ENCODE assay signal across 8 cellular contexts in genomic region chr4:140359571-140360427, GRCh38. TPM values are rescaled to one million over a fixed set of nuclear protein-coding genes. Genes with fewer than 3 reads are reported as not detected.
DNase-seq lines count a peak whose midpoint lies in the region; ATAC-seq and TF ChIP-seq lines count a peak whose summit lies in the region.

No MANE protein-coding gene starts in this region.

- H3K4me3 ChIP-seq in PC-3 (ENCODE audit: low read length) = no peak overlapping the region
- no peak overlapping the region for H3K4me3 ChIP-seq in fibroblast of lung (replicated peaks in 1 of 4; ENCODE audit: control extremely low read depth in 1 of 4, insufficient read depth in 1 of 4, low read depth in 3 of 4, low read length in 4 of 4)

- H3K36me3 Mint-ChIP-seq in activated T-cell treated with anti-CD3 and anti-CD28 coated beads, Interleukin-2, amount 50 U/mL, for 24 hours (ENCODE audit: low read depth) = no peaks in the 10 kb centered on the region
- H3K36me3 Mint-ChIP-seq in neural crest cell (ENCODE audit: low read depth) = no peaks in the 10 kb centered on the region

- H3K4me1 ChIP-seq in PC-3 (ENCODE audit: insufficient read depth, low read length) (no peaks in the 10 kb centered on the region), fibroblast of lung (ENCODE audit: control insufficient read depth, extremely low read depth, insufficient read depth, low read length) (no peaks in the 10 kb centered on the region)

- peak; percentile 80 for DNase-seq in EL
- peak; percentile 74 for DNase-seq in KG1 (lab: John Stamatoyannopoulos, UW)
- peak; percentile 86 for DNase-seq in PC-3
- peak; percentile 71 for DNase-seq in activated T-cell treated with anti-CD3 and anti-CD28 coated beads, Interleukin-2, amount 50 U/mL, for 24 hours
- peak; percentile 65 to 88 for DNase-seq in fibroblast of lung (ENCODE audit: low read depth in 2 of 2)
- DNase-seq in neural crest cell (ENCODE audit: low read depth, low spot score) = peak; percentile 85
- peak in 36 of 49 donors; percentile 10 to 81 (median 44) for DNase-seq in substantia nigra (lab: John Stamatoyannopoulos, UW)

- H3K27me3 ChIP-seq in PC-3 (ENCODE audit: low read length) (no peaks in the 10 kb centered on the region), fibroblast of lung (ENCODE audit: control insufficient read depth, insufficient read depth, low read length) (no peaks in the 10 kb centered on the region)

- no peaks in the 10 kb centered on the region for H3F3A ChIP-seq in PC-3 (ENCODE audit: low read length, unreplicated experiment)

- no peak overlapping the region for H3K4me2 ChIP-seq in PC-3 (ENCODE audit: low read length)
- no peak overlapping the region for H3K4me2 ChIP-seq in fibroblast of lung (ENCODE audit: extremely low read depth, insufficient read depth, low read length)

- no peaks in the 10 kb centered on the region for H3K9me3 Mint-ChIP-seq in activated T-cell treated with anti-CD3 and anti-CD28 coated beads, Interleukin-2, amount 50 U/mL, for 24 hours
- H3K9me3 Mint-ChIP-seq in neural crest cell = no peaks in the 10 kb centered on the region

- POLR2A ChIA-PET in PC-3 (lab: Charles Lee; ENCODE audit: unreplicated experiment) = no interaction called here

- H3K79me2 ChIP-seq in PC-3 (ENCODE audit: low read length) = no peaks in the 10 kb centered on the region
- H3K79me2 ChIP-seq in fibroblast of lung (ENCODE audit: control insufficient read depth, insufficient read depth, low read length) = no peaks in the 10 kb centered on the region

- no peaks in the 10 kb centered on the region; the same call in 1 of the 2 replicates for H3K36me3 ChIP-seq in PC-3 (ENCODE audit: low read depth, low read length)
- no peaks in the 10 kb centered on the region for H3K36me3 ChIP-seq in fibroblast of lung (ENCODE audit: control insufficient read depth, insufficient read depth, low read length)

- ATAC-seq in GM21786 (IDR thresholded peaks at IDR 0.05; ENCODE audit: unreplicated experiment) (peak; percentile 95), PC-3 (peak; percentile 95)

- CTCF ChIA-PET in PC-3 (lab: Charles Lee) = interaction anchor here (0.6 to 1.5 kb wide), 9 partner anchors 8 to 705 kb away, joined by 3 to 21 read pairs (median 5); partner anchors contain the start of gene SCOC

- intact Hi-C loops in PC-3 (cut with micrococcal nuclease) = loop anchor here (1.0 to 2.0 kb wide), 3 partner anchors 251 to 491 kb away; no protein-coding TSS in a partner anchor

- no peaks in the 10 kb centered on the region for H3K4me1 Mint-ChIP-seq in activated T-cell treated with anti-CD3 and anti-CD28 coated beads, Interleukin-2, amount 50 U/mL, for 24 hours (ENCODE audit: low read depth)
- H3K4me1 Mint-ChIP-seq in neural crest cell = peaks cover 6% of the 10 kb centered on the region

- no TSS peak for BruUV-seq in PC-3 (replicated peaks; lab: Mats Ljungman, UMichigan)

- H3K4me3 Mint-ChIP-seq in activated T-cell treated with anti-CD3 and anti-CD28 coated beads, Interleukin-2, amount 50 U/mL, for 24 hours = no peak overlapping the region
- H3K4me3 Mint-ChIP-seq in neural crest cell = no peak overlapping the region

- H3K27ac Mint-ChIP-seq in activated T-cell treated with anti-CD3 and anti-CD28 coated beads, Interleukin-2, amount 50 U/mL, for 24 hours = no peak overlapping the region
- H3K27ac Mint-ChIP-seq in neural crest cell (ENCODE audit: unreplicated experiment) = no peak overlapping the region

- no peak overlapping the region for H3K9ac ChIP-seq in PC-3 (ENCODE audit: low read length)
- H3K9ac ChIP-seq in fibroblast of lung (ENCODE audit: insufficient read depth, low read length) = no peak overlapping the region

- TF ChIP-seq CTCF in PC-3 (conservative IDR thresholded peaks at IDR 0.05; ENCODE audit: low read depth, low read length) = peak; percentile 89
- peak; percentile 85 to 88 for TF ChIP-seq CTCF in fibroblast of lung (conservative IDR thresholded peaks at IDR 0.05 in 1 of 2, IDR thresholded peaks at IDR 0.05 in 1 of 2; ENCODE audit: low read depth in 1 of 2, low read length in 2 of 2)
- peak; percentile 87 for TF ChIP-seq CTCF in neural crest cell (conservative IDR thresholded peaks at IDR 0.05)

- no peaks in the 10 kb centered on the region for H3K9me3 ChIP-seq in PC-3 (ENCODE audit: low read length)
- no peaks in the 10 kb centered on the region for H3K9me3 ChIP-seq in fibroblast of lung (ENCODE audit: control insufficient read depth, insufficient read depth, low read depth, low read length)

- H2AFZ ChIP-seq in PC-3 (ENCODE audit: low read length) (peak overlapping the region; percentile 41; the same call in 1 of the 2 replicates), fibroblast of lung (ENCODE audit: low read length) (no peak overlapping the region)

- no peaks in the 10 kb centered on the region for H3K27me3 Mint-ChIP-seq in activated T-cell treated with anti-CD3 and anti-CD28 coated beads, Interleukin-2, amount 50 U/mL, for 24 hours
- no peaks in the 10 kb centered on the region for H3K27me3 Mint-ChIP-seq in neural crest cell (ENCODE audit: low read depth)

- H3K9me2 ChIP-seq in PC-3 (replicated peaks; ENCODE audit: low read length) = no peaks in the 10 kb centered on the region

- H4K20me1 ChIP-seq in PC-3 (ENCODE audit: low read length) (no peaks in the 10 kb centered on the region), fibroblast of lung (ENCODE audit: control insufficient read depth, extremely low read depth, insufficient read depth, low read length) (no peaks in the 10 kb centered on the region)

- H3K27ac ChIP-seq in PC-3 (ENCODE audit: low read length) = no peak overlapping the region
- H3K27ac ChIP-seq in fibroblast of lung (ENCODE audit: insufficient read depth, low read length) = no peak overlapping the region
- H3K27ac ChIP-seq in substantia nigra (ENCODE audit: low read depth, low read length, poor library complexity, severe bottlenecking) = no peak overlapping the region

RNA-seq across cellular contexts. Expression of gene SCOC, which starts 13.6 kb away (rescaled TPM):
- total RNA-seq in PC-3 (2014; rRNA removed) (22.5 and 28.2 TPM in 2 replicates), fibroblast of lung (33.9 and 40.1 TPM in 2 replicates), neural crest cell (36.9 and 40.7 TPM in 2 replicates)
- 57.4 and 72.3 TPM in 2 replicates for polyA plus RNA-seq in fibroblast of lung
- polyA plus RNA-seq in fibroblast of lung (2012) = 42.0 and 52.0 TPM in 2 replicates
- polyA minus RNA-seq in fibroblast of lung (ENCODE audit: low replicate concordance) = 0.94 and 3.6 TPM in 2 replicates
